ENCODE assay signal across 1 cellular context in genomic region chr3:48566401-48566760, GRCh38.
A peak's percentile ranks its signal among the peaks of the same experiment; 100 is the strongest.
TF ChIP-seq lines count a peak whose summit lies in the region.

No MANE protein-coding gene starts in this region.

TF ChIP-seq in HepG2, 621 proteins besides CTCF, POLR2A, EP300 and RAD21:
- TF ChIP-seq ZNF773 (CRISPR knock-in tag; IDR thresholded peaks at IDR 0.05; ENCODE audit: borderline replicate concordance) (no peak), NR2F6 (IDR thresholded peaks at IDR 0.05) (peak; percentile 9; the same call in 1 of the 2 replicates), NR2F6 (CRISPR knock-in tag; IDR thresholded peaks at IDR 0.05) (no peak), RBFOX2 (IDR thresholded peaks at IDR 0.05; ENCODE audit: low read depth, low read length) (no peak), PRDM15 (CRISPR knock-in tag; IDR thresholded peaks at IDR 0.05) (no peak), PHF5A (CRISPR knock-in tag; IDR thresholded peaks at IDR 0.05; ENCODE audit: low read depth, unreplicated experiment) (no peak)
